ENCODE assay signal across 8 cellular contexts in the genomic region with DNA sequence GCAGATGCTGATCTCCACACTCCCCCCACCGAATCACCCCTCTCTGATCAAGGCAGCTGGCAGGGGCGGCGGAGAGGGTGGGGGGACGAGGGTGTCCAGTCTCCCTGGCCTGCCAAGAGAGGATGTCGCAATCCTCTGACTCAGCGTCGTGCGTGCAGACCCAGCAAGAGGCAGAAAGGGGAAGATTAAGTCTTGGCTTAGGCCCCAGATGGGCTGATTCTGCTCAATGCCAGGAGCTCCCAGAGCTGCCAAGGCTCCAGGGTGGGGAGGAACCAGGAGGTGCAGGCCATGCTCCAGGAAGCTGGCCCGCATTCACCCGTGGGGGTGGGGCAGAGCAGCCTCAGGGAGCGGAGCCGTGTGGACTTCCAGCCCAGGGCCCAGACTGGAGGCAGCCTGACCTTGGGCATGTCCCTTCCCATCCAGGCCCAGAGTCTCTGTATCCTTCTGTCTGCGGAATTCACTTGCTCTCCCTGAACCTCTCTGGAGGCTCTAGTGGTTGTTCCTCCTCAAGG. TPM values are rescaled to one million over a fixed set of nuclear protein-coding genes. Genes with fewer than 3 reads are reported as not detected.
A peak's percentile ranks its signal among the peaks of the same experiment; 100 is the strongest.
DNase-seq lines count a peak whose midpoint lies in the region; ATAC-seq and TF ChIP-seq lines count a peak whose summit lies in the region.

No MANE protein-coding gene starts in this region.

- H3K14ac ChIP-seq in H9 (ENCODE audit: insufficient read depth, low read length): no peak overlapping the region

- no peaks in the 10 kb centered on the region; a peak in 1 of 7 replicates for H3K36me3 Mint-ChIP-seq in H9 (ENCODE audit: insufficient read depth in 1 of 3, low read depth in 3 of 3)

- no peak overlapping the region for H3K56ac ChIP-seq in H9 (ENCODE audit: insufficient read length, low read depth, low read length)

- no peaks in the 10 kb centered on the region for H3K79me1 ChIP-seq in H9 (ENCODE audit: insufficient read depth, low read depth, low read length, poor library complexity, severe bottlenecking)

- H3K27ac ChIP-seq in H9 (ENCODE audit: insufficient read length, low read depth, low read length): no peak overlapping the region

- peaks cover 7 to 30% of the 10 kb centered on the region in 2 experiments for H3K4me1 Mint-ChIP-seq in H9

- no peak overlapping the region for H3K27ac Mint-ChIP-seq in H9

- H3K4me3 ChIP-seq in AG09309 (ENCODE audit: control insufficient read depth, low read depth, low read length) (no peak overlapping the region), choroid plexus epithelial cell (ENCODE audit: low read depth, low read length) (no peak overlapping the region)

- peaks cover 15% of the 10 kb centered on the region; the same call in 1 of the 2 replicates for H3K27me3 ChIP-seq in H9 (ENCODE audit: insufficient read depth, low read length)

- H2BK120ac ChIP-seq in H9 (ENCODE audit: low read depth, low read length, poor library complexity, severe bottlenecking): no peak overlapping the region

- no peaks in the 10 kb centered on the region; the same call in 1 of the 2 replicates for H3K4me1 ChIP-seq in H9 (ENCODE audit: insufficient read depth, low read length)

- H3K4me2 ChIP-seq in H9 (ENCODE audit: insufficient read depth, insufficient read length, low read length): no peak overlapping the region

- peak; percentile 75 for ATAC-seq in left lobe of liver
- peak; percentile 25 for ATAC-seq in stimulated activated naive CD8-positive, alpha-beta T cell treated with anti-CD3 and anti-CD28 coated beads, Interleukin-15, Interleukin-2, amounts not matched to agents 100 U/mL and 50 U/mL, for 24 hours
- no peak for ATAC-seq in GM21529 (IDR thresholded peaks at IDR 0.05; ENCODE audit: unreplicated experiment)

- no peak overlapping the region for H2BK5ac ChIP-seq in H9 (ENCODE audit: insufficient read length, low read length)

- H3K79me2 ChIP-seq in H9 (ENCODE audit: insufficient read depth, low read length): no peaks in the 10 kb centered on the region

- no peaks in the 10 kb centered on the region for H3K9me3 ChIP-seq in H9 (ENCODE audit: control insufficient read depth, low read depth, low read length)

- H3T11ph ChIP-seq in H9 (ENCODE audit: low read length): no peak overlapping the region

- no peak overlapping the region for H3K18ac ChIP-seq in H9 (ENCODE audit: insufficient read length, low read depth, low read length)

- no peak overlapping the region for H3K4me3 Mint-ChIP-seq in H9

- no peak overlapping the region for H3K9ac ChIP-seq in H9 (ENCODE audit: extremely low read depth, insufficient read length, low read length)

- H2BK20ac ChIP-seq in H9 (ENCODE audit: low read depth, low read length, poor library complexity, severe bottlenecking): no peak overlapping the region

- no peaks in the 10 kb centered on the region for H3K9me3 Mint-ChIP-seq in H9

- no peak overlapping the region for H2AK5ac ChIP-seq in H9 (ENCODE audit: insufficient read length, low read length)

- H3K23ac ChIP-seq in H9 (ENCODE audit: insufficient read length, low read depth, low read length): no peak overlapping the region

- no peaks in the 10 kb centered on the region for H3K23me2 ChIP-seq in H9 (ENCODE audit: insufficient read length, low read depth, low read length, poor library complexity, severe bottlenecking)

- H2AFZ ChIP-seq in H9 (ENCODE audit: low read length): no peak overlapping the region

- H3K4ac ChIP-seq in H9 (ENCODE audit: low read depth, low read length): no peak overlapping the region

- H4K91ac ChIP-seq in H9 (ENCODE audit: insufficient read length, low read depth, low read length): no peak overlapping the region

- H4K5ac ChIP-seq in H9 (ENCODE audit: insufficient read length, low read depth, low read length): no peak overlapping the region

- peaks cover 53% of the 10 kb centered on the region for H3K27me3 Mint-ChIP-seq in H9 (ENCODE audit: low read depth)

- H4K20me1 ChIP-seq in H9 (ENCODE audit: control insufficient read depth, insufficient read depth, insufficient read length): no peaks in the 10 kb centered on the region

- no CpG with 5 or more reads among the region's 13 CpGs for WGBS in H9 (ENCODE audit: extremely low coverage, insufficient read length, low lambda C conversion rate)

- no peak overlapping the region for H2BK15ac ChIP-seq in H9 (ENCODE audit: low read depth, low read length)

- peak; percentile 100 for DNase-seq in AG09309 (ENCODE audit: low read depth)
- peak; percentile 59 for DNase-seq in H9
- DNase-seq in choroid plexus epithelial cell (ENCODE audit: low read depth): peak; percentile 98
- peak; percentile 99 for DNase-seq in left lobe of liver (ENCODE audit: low spot score)
- no peak for DNase-seq in stimulated activated naive CD8-positive, alpha-beta T cell treated with anti-CD3 and anti-CD28 coated beads, Interleukin-15, Interleukin-2, amounts not matched to agents 100 U/mL and 50 U/mL, for 24 hours
- DNase-seq in NCI-H748 treated with DMSO at 0.1 percent for 48 hours (lab: John Stamatoyannopoulos, UW): no peak

- no peak overlapping the region for H2BK12ac ChIP-seq in H9 (ENCODE audit: insufficient read length, low read depth, low read length)

- TF ChIP-seq CTCF in AG09309 (IDR thresholded peaks at IDR 0.05; ENCODE audit: control insufficient read depth, insufficient read depth, low read depth, low read length, missing control alignments): no peak
- no peak for TF ChIP-seq CTCF in H9 (conservative IDR thresholded peaks at IDR 0.05)
- TF ChIP-seq CTCF in choroid plexus epithelial cell (conservative IDR thresholded peaks at IDR 0.05; ENCODE audit: low read depth, low read length): no peak

- H4K8ac ChIP-seq in H9 (replicated peaks; ENCODE audit: insufficient read length, low read depth, low read length): no peak overlapping the region

TF ChIP-seq in PFSK-1, 5 proteins besides CTCF, POLR2A, EP300 and RAD21:
- TF ChIP-seq SIN3A (IDR thresholded peaks at IDR 0.05; ENCODE audit: borderline replicate concordance, insufficient read depth, low read length) (no peak), POLR2AphosphoS5 (IDR thresholded peaks at IDR 0.05; ENCODE audit: low read depth, low read length) (peak; percentile 23; the same call in 1 of the 2 replicates), FOXP2 (optimal IDR thresholded peaks at IDR 0.05; ENCODE audit: borderline replicate concordance, extremely low read depth, extremely low read length, insufficient read depth) (peak; percentile 37), TAF1 (IDR thresholded peaks at IDR 0.05; ENCODE audit: borderline replicate concordance, insufficient read depth, low read length) (no peak)

RNA-seq across cellular contexts. Expression of a gene that starts 6.6 kb away (rescaled TPM):
- total RNA-seq in H9 (2021) (1.2 and 2.2 TPM in 2 replicates), left lobe of liver (30.8 TPM)
- polyA plus RNA-seq in PFSK-1 (2012; ENCODE audit: insufficient read length, low read depth): 76.7 TPM

RNA-seq across cellular contexts. Expression of a gene that starts 35.8 kb away (rescaled TPM):
- total RNA-seq in H9 (2021): 14.2 and 15.9 TPM in 2 replicates
- not detected for polyA plus RNA-seq in PFSK-1 (2012; ENCODE audit: insufficient read length, low read depth)
- 14.0 TPM for total RNA-seq in left lobe of liver

RNA-seq across cellular contexts. Expression of a gene that starts 42.9 kb away (rescaled TPM):
- total RNA-seq in H9 (2021): not detected in 2 replicates
- not detected for polyA plus RNA-seq in PFSK-1 (2012; ENCODE audit: insufficient read length, low read depth)
- not detected for total RNA-seq in left lobe of liver

Comparison
In these comparisons a context has a peak if more than half of its experiments do, and no peak if none do; other contexts are left out.
1. DNase-seq: peak in AG09309 (single experiment), H9 (single experiment), choroid plexus epithelial cell (single experiment) and left lobe of liver (single experiment); none in stimulated activated naive CD8-positive, alpha-beta T cell treated with anti-CD3 and anti-CD28 coated beads, Interleukin-15, Interleukin-2, amounts not matched to agents 100 U/mL and 50 U/mL, for 24 hours (single experiment) and NCI-H748 treated with DMSO at 0.1 percent for 48 hours (single experiment).
2. RNA of a gene that starts 6.6 kb away (total RNA-seq): 30.8 TPM in left lobe of liver (single experiment); 1.2 to 2.2 TPM in H9; every median in the first group is over 10 times any median in the second.